In genomic region chr16:23700093-23700492, GRCh38 we compare ENCODE assay signal across 2 cellular contexts.
TF ChIP-seq lines count a peak whose summit lies in the region.

No MANE protein-coding gene starts in this region.

TF ChIP-seq in HEK293, 187 proteins besides CTCF, POLR2A, EP300 and RAD21:
- TF ChIP-seq ZNF121 (tag by site-specific recombination; IDR thresholded peaks at IDR 0.05) (peak; percentile 71; the same call in 1 of the 2 replicates), ZSCAN30 (tag by site-specific recombination; IDR thresholded peaks at IDR 0.05) (no peak)
TF ChIP-seq in HEK293: peak in this region for 1.

TF ChIP-seq in H1, 55 proteins besides CTCF, POLR2A, EP300 and RAD21:
- TF ChIP-seq SIN3A (conservative IDR thresholded peaks at IDR 0.05 in 1 of 2, IDR thresholded peaks at IDR 0.05 in 1 of 2; ENCODE audit: low read depth in 1 of 2, low read length in 2 of 2) = no peak
- TF ChIP-seq ATF3 (IDR thresholded peaks at IDR 0.05; ENCODE audit: insufficient read depth, low read depth, low read length) = no peak
- TF ChIP-seq ASH2L (IDR thresholded peaks at IDR 0.05; ENCODE audit: low read length) = no peak
- no peak for TF ChIP-seq TBP (IDR thresholded peaks at IDR 0.05; ENCODE audit: low read depth, low read length)
- TF ChIP-seq SP2 (IDR thresholded peaks at IDR 0.05; ENCODE audit: low read length) = no peak
- 0 out of 2 replicates have a peak, but pooled peaks have one; percentile 22 for TF ChIP-seq KDM1A (IDR thresholded peaks at IDR 0.05; ENCODE audit: borderline replicate concordance, low read length)
